In genomic region chr5:131305906-131306305, GRCh38 we compare ENCODE assay signal across 20 cellular contexts. TPM values are rescaled to one million over a fixed set of nuclear protein-coding genes. Genes with fewer than 3 reads are reported as not detected.
DNase-seq lines count a peak whose midpoint lies in the region; ATAC-seq, FAIRE-seq and TF ChIP-seq lines count a peak whose summit lies in the region.
"Had no signal": no experiment of that assay in that cellular context is flagged by ENCODE, and none has a peak within 500 bp of the region (broad histone marks: within the 10 kb centered on the region; RNA-seq: fewer than 3 reads in every experiment).

No MANE protein-coding gene starts in this region.

- peak; percentile 15 for ATAC-seq in CD8-positive, alpha-beta T cell
- ATAC-seq: left colon had no signal

- H3K79me1 ChIP-seq in mesenchymal stem cell (replicated peaks; ENCODE audit: low read length, poor library complexity, severe bottlenecking), result peaks cover 1% of the 10 kb centered on the region

- no peak overlapping the region for H2BK120ac ChIP-seq in mesenchymal stem cell (ENCODE audit: low read depth, low read length)

- H3K23ac ChIP-seq in mesenchymal stem cell (ENCODE audit: low read length in 2 of 2), result no peak overlapping the region

- H3K4me3 ChIP-seq in CD8-positive, alpha-beta T cell (ENCODE audit: low read depth, low read length), result no peak overlapping the region
- H3K4me3 ChIP-seq in mesenchymal stem cell (ENCODE audit: insufficient read depth in 1 of 2, low read depth in 1 of 2, low read length in 2 of 2), result no peak overlapping the region
- H3K4me3 ChIP-seq: coronary artery, Peyer's patch, tibial nerve had no signal

- H3K9me3 ChIP-seq in CD8-positive, alpha-beta T cell (ENCODE audit: low read length), result no peaks in the 10 kb centered on the region
- H3K9me3 ChIP-seq in mesenchymal stem cell (ENCODE audit: control insufficient read depth, low read length), result no peaks in the 10 kb centered on the region
- H3K9me3 ChIP-seq: Peyer's patch had no signal

- POLR2A ChIA-PET in CD8-positive, alpha-beta T cell (lab: Charles Lee), result no interaction called here

- no peak overlapping the region for H4K8ac ChIP-seq in mesenchymal stem cell (ENCODE audit: low read length)

- peaks cover 21% of the 10 kb centered on the region for H3K36me3 Mint-ChIP-seq in CD8-positive, alpha-beta T cell
- peaks cover 1% of the 10 kb centered on the region for H3K36me3 Mint-ChIP-seq in chondrocyte (ENCODE audit: low read depth)

- no peak overlapping the region for H2AK5ac ChIP-seq in mesenchymal stem cell (ENCODE audit: low read length, severe bottlenecking)

- no peaks in the 10 kb centered on the region for H3K36me3 ChIP-seq in CD8-positive, alpha-beta T cell (ENCODE audit: insufficient read depth, low read length)
- H3K36me3 ChIP-seq in mesenchymal stem cell (ENCODE audit: control insufficient read depth in 1 of 2, insufficient read depth in 2 of 2, low read depth in 1 of 2, low read length in 2 of 2), result no peaks in the 10 kb centered on the region
- H3K36me3 ChIP-seq: Peyer's patch, tibial nerve, WERI-Rb-1 had no signal

- peak overlapping the region; percentile 33 for H3K4me3 Mint-ChIP-seq in CD8-positive, alpha-beta T cell
- no peak overlapping the region for H3K4me3 Mint-ChIP-seq in chondrocyte (ENCODE audit: unreplicated experiment)

- intact Hi-C loops in CD8-positive, alpha-beta T cell (cut with DNase I, micrococcal nuclease), result loop anchor here in 1 of 2 experiments (2.0 kb wide), 1 partner anchor 15 kb away; no protein-coding TSS in a partner anchor

- no peak overlapping the region for H3K14ac ChIP-seq in mesenchymal stem cell (ENCODE audit: low read length in 2 of 2)

- H3K4me1 Mint-ChIP-seq in CD8-positive, alpha-beta T cell (ENCODE audit: low read depth), result peaks cover 65% of the 10 kb centered on the region
- H3K4me1 Mint-ChIP-seq in chondrocyte (ENCODE audit: low read depth), result peaks cover 36% of the 10 kb centered on the region

- no peak overlapping the region for H2AFZ ChIP-seq in mesenchymal stem cell (ENCODE audit: low read depth, low read length)

- no peak overlapping the region for H2BK15ac ChIP-seq in mesenchymal stem cell (ENCODE audit: low read depth, poor library complexity, severe bottlenecking)

- DNase-seq in CD8-positive, alpha-beta T cell, result no peak
- DNase-seq in M059J (ENCODE audit: low read depth), result peak; percentile 65
- DNase-seq in chondrocyte (ENCODE audit: low spot score), result no peak
- DNase-seq in mesenchymal stem cell, result peak; percentile 82
- DNase-seq in HTR-8/SVneo (ENCODE audit: insufficient read length, low spot score), result no peak
- no peak for DNase-seq in germinal center (ENCODE audit: low spot score)
- no peak for DNase-seq in urothelium cell line (ENCODE audit: low spot score)
- DNase-seq: activated CD8-positive, alpha-beta memory T cell treated with anti-CD3 and anti-CD28 coated beads, Interleukin-2, amount 50 U/mL, for 4 hours; COR-L47; hypothalamus; left colon; MV-4-11; NCI-H2081; NCI-H69; Peyer's patch; stimulated activated CD4-positive, alpha-beta T cell treated with anti-CD3 and anti-CD28 coated beads, Interleukin-4, amount 100 ng/mL, for 4 hours; WERI-Rb-1 had no signal

- CTCF ChIA-PET in CD8-positive, alpha-beta T cell (lab: Charles Lee), result no interaction called here

- H3K4me1 ChIP-seq in CD8-positive, alpha-beta T cell (ENCODE audit: insufficient read depth, low read length), result peaks cover 47% of the 10 kb centered on the region
- no peaks in the 10 kb centered on the region for H3K4me1 ChIP-seq in mesenchymal stem cell (ENCODE audit: control insufficient read depth, insufficient read depth, low read depth, low read length)

- H3K4ac ChIP-seq in mesenchymal stem cell (ENCODE audit: low read depth in 1 of 2, low read length in 2 of 2), result no peak overlapping the region

- WGBS in mesenchymal stem cell, result no CpG with 5 or more reads among the region's 2 CpGs

- FAIRE-seq in HTR-8/SVneo (lab: Jason Lieb, UNC) (no peak), urothelium cell line (lab: Jason Lieb, UNC) (no peak)
- FAIRE-seq: G401.6 had no signal

- no peak overlapping the region for H3K9ac ChIP-seq in mesenchymal stem cell (ENCODE audit: low read length)

- no peak overlapping the region for H2BK5ac ChIP-seq in mesenchymal stem cell (ENCODE audit: low read depth, low read length, poor library complexity, severe bottlenecking)

- H2BK12ac ChIP-seq in mesenchymal stem cell (ENCODE audit: low read length in 2 of 2), result no peak overlapping the region

- TF ChIP-seq CTCF in CD8-positive, alpha-beta T cell (IDR thresholded peaks at IDR 0.05), result no peak
- no peak for TF ChIP-seq CTCF in chondrocyte (IDR thresholded peaks at IDR 0.05)

- H3K4me2 ChIP-seq in mesenchymal stem cell (ENCODE audit: low read length, poor library complexity, severe bottlenecking), result no peak overlapping the region

- no peaks in the 10 kb centered on the region for H3K27me3 ChIP-seq in CD8-positive, alpha-beta T cell (ENCODE audit: insufficient read depth, low read length)
- H3K27me3 ChIP-seq in mesenchymal stem cell (ENCODE audit: control insufficient read depth in 1 of 2, insufficient read depth in 1 of 2, low read length in 2 of 2), result no peaks in the 10 kb centered on the region
- H3K27me3 ChIP-seq: Peyer's patch, tibial nerve had no signal

- no peak overlapping the region for H3K27ac ChIP-seq in CD8-positive, alpha-beta T cell (ENCODE audit: low read depth, low read length)
- H3K27ac ChIP-seq in mesenchymal stem cell (ENCODE audit: low read length, poor library complexity, severe bottlenecking), result no peak overlapping the region
- H3K27ac ChIP-seq: coronary artery, Peyer's patch, tibial nerve, WERI-Rb-1 had no signal

- peak overlapping the region; percentile 78 for H3K27ac Mint-ChIP-seq in CD8-positive, alpha-beta T cell
- H3K27ac Mint-ChIP-seq in chondrocyte (ENCODE audit: unreplicated experiment), result peak overlapping the region; percentile 18

- H3K18ac ChIP-seq in mesenchymal stem cell (ENCODE audit: low read depth in 1 of 2, low read length in 2 of 2), result no peak overlapping the region

- no peaks in the 10 kb centered on the region for H3K27me3 Mint-ChIP-seq in CD8-positive, alpha-beta T cell (ENCODE audit: low read depth)
- H3K27me3 Mint-ChIP-seq in chondrocyte (ENCODE audit: low read depth), result no peaks in the 10 kb centered on the region

- H4K91ac ChIP-seq in mesenchymal stem cell (ENCODE audit: low read length), result no peak overlapping the region

- no peaks in the 10 kb centered on the region for H3K9me3 Mint-ChIP-seq in CD8-positive, alpha-beta T cell
- H3K9me3 Mint-ChIP-seq in chondrocyte (ENCODE audit: low read depth), result peaks cover 2% of the 10 kb centered on the region

RNA-seq across cellular contexts. Expression of gene CDC42SE2, which starts 42.1 kb away (rescaled TPM):
- total RNA-seq in CD8-positive, alpha-beta T cell, result 100 to 1,000 TPM; 340 to 348 TPM
- total RNA-seq in M059J (2014; rRNA removed; shearing (Covaris generic)), result 22.0 and 31.1 TPM in 2 replicates
- 21.1 to 23.7 TPM (median 22.0 TPM) in 3 replicates for total RNA-seq in chondrocyte
- 15.7 TPM for polyA plus RNA-seq in mesenchymal stem cell (2013, experiment 1 of 2)
- polyA plus RNA-seq in mesenchymal stem cell (2013, experiment 2 of 2), result 16.0 TPM

Comparison
In these comparisons a context has a peak if more than half of its experiments do, and no peak if none do; other contexts are left out.
1. DNase-seq: peak in M059J (single experiment) and mesenchymal stem cell (single experiment); none in CD8-positive, alpha-beta T cell (0 of 7), chondrocyte (single experiment), HTR-8/SVneo (single experiment), germinal center (single experiment) and urothelium cell line (single experiment).
2. RNA of gene CDC42SE2, which starts 42.1 kb away (total RNA-seq): 340 to 348 TPM in CD8-positive, alpha-beta T cell; 22.0 to 31.1 TPM in M059J and 21.1 to 23.7 TPM in chondrocyte; every median in the first group is over 10 times any median in the second.